Comparison of ENCODE assay signal across 8 cellular contexts in genomic region chr11:64743591-64744543, GRCh38. TPM values are rescaled to one million over a fixed set of nuclear protein-coding genes. Genes with fewer than 3 reads are reported as not detected.
DNase-seq lines count a peak whose midpoint lies in the region; TF ChIP-seq lines count a peak whose summit lies in the region.

Gene RASGRP2 (minus strand): TSS chr11:64744142. CDS start chr11:64742866, 1,276 bp downstream.

- H3K4me1 Mint-ChIP-seq in dendritic cell treated with granulocyte-macrophage colony-stimulating factor and Interleukin-4, amounts not matched to agents 40 ng/mL and 50 ng/mL, for 4 days (ENCODE audit: low read depth), result peaks cover 40% of the 10 kb centered on the region

- H3K4me1 ChIP-seq in DOHH2 (ENCODE audit: control insufficient read depth, low read length), result peaks cover 44% of the 10 kb centered on the region

- peak; percentile 87 for DNase-seq in activated CD4-positive, alpha-beta T cell treated with anti-CD3 and anti-CD28 coated beads for 48 hours
- peak; percentile 26 to 42 for DNase-seq in lung microvascular endothelial cell (ENCODE audit: low read depth in 2 of 2)
- DNase-seq in stimulated activated CD8-positive, alpha-beta memory T cell treated with anti-CD3 and anti-CD28 coated beads, Interleukin-12 subunit alpha, Interleukin-12 subunit beta, amount 100 ng/mL, for 24 hours (ENCODE audit: extremely low read depth), result peak; percentile 49
- no peak for DNase-seq in NCI-H128 (lab: John Stamatoyannopoulos, UW; ENCODE audit: unreplicated experiment)
- no peak for DNase-seq in NCI-H446 (lab: John Stamatoyannopoulos, UW)

- no peaks in the 10 kb centered on the region for H3K9me3 Mint-ChIP-seq in dendritic cell treated with granulocyte-macrophage colony-stimulating factor and Interleukin-4, amounts not matched to agents 40 ng/mL and 50 ng/mL, for 4 days

- peak within 1 kb of the TSS; percentile 93 for H3K27ac ChIP-seq in DOHH2 (ENCODE audit: low read depth, low read length)

- H3K27me3 Mint-ChIP-seq in dendritic cell treated with granulocyte-macrophage colony-stimulating factor and Interleukin-4, amounts not matched to agents 40 ng/mL and 50 ng/mL, for 4 days, result peaks cover 10% of the 10 kb centered on the region

- peaks cover 16% of the 10 kb centered on the region for H3K36me3 Mint-ChIP-seq in dendritic cell treated with granulocyte-macrophage colony-stimulating factor and Interleukin-4, amounts not matched to agents 40 ng/mL and 50 ng/mL, for 4 days (ENCODE audit: low read depth)

- no peaks in the 10 kb centered on the region for H3K9me2 ChIP-seq in DOHH2 (replicated peaks; ENCODE audit: control insufficient read depth, low read length)

- H3K4me2 ChIP-seq in DOHH2 (ENCODE audit: low read length), result peak within 1 kb of the TSS; percentile 93

- peak within 1 kb of the TSS; percentile 88 for H3K4me3 Mint-ChIP-seq in dendritic cell treated with granulocyte-macrophage colony-stimulating factor and Interleukin-4, amounts not matched to agents 40 ng/mL and 50 ng/mL, for 4 days

- H4K20me1 ChIP-seq in DOHH2 (ENCODE audit: control insufficient read depth, insufficient read depth, low read depth, low read length), result peaks cover 6% of the 10 kb centered on the region; the same call in 1 of the 2 replicates

- H3K4me3 ChIP-seq in DOHH2 (ENCODE audit: low read length), result peak within 1 kb of the TSS; percentile 77

- peaks cover 9% of the 10 kb centered on the region for H3F3A ChIP-seq in DOHH2 (ENCODE audit: control insufficient read depth, insufficient read depth)

- peaks cover 15% of the 10 kb centered on the region for H3K79me2 ChIP-seq in DOHH2 (ENCODE audit: control insufficient read depth, low read length)

- H3K27ac Mint-ChIP-seq in dendritic cell treated with granulocyte-macrophage colony-stimulating factor and Interleukin-4, amounts not matched to agents 40 ng/mL and 50 ng/mL, for 4 days, result peak within 1 kb of the TSS; percentile 93

- peak; percentile 94 for TF ChIP-seq CTCF in DOHH2 (IDR thresholded peaks at IDR 0.05; ENCODE audit: low read depth, low read length, poor library complexity, severe bottlenecking)
- peak; percentile 61 for TF ChIP-seq CTCF in LNCAP (IDR thresholded peaks at IDR 0.05)

- H3K9me3 ChIP-seq in DOHH2 (ENCODE audit: control insufficient read depth, insufficient read depth, low read length), result no peaks in the 10 kb centered on the region

- H3K27me3 ChIP-seq in DOHH2 (ENCODE audit: control insufficient read depth, low read length), result no peaks in the 10 kb centered on the region

- intact Hi-C loops in dendritic cell treated with granulocyte-macrophage colony-stimulating factor and Interleukin-4, amounts not matched to agents 40 ng/mL and 50 ng/mL, for 4 days (cut with micrococcal nuclease), result loop anchor here (5.0 kb wide), 1 partner anchor 33 kb away; the partner anchor contains the start of gene SF1

- peaks cover 30% of the 10 kb centered on the region for H3K36me3 ChIP-seq in DOHH2 (ENCODE audit: control insufficient read depth, low read length)

RNA-seq across cellular contexts. Expression of gene RASGRP2, which starts in this region (rescaled TPM):
- 1.3 and 4.4 TPM in 2 replicates for total RNA-seq in lung microvascular endothelial cell

Comparison
In these comparisons a context has a peak if more than half of its experiments do, and no peak if none do; other contexts are left out.
1. DNase-seq: peak in activated CD4-positive, alpha-beta T cell treated with anti-CD3 and anti-CD28 coated beads for 48 hours (single experiment), lung microvascular endothelial cell (2 of 2) and stimulated activated CD8-positive, alpha-beta memory T cell treated with anti-CD3 and anti-CD28 coated beads, Interleukin-12 subunit alpha, Interleukin-12 subunit beta, amount 100 ng/mL, for 24 hours (single experiment); none in NCI-H128 (single experiment) and NCI-H446 (0 of 2).